20 cellular contexts compared by ENCODE assay signal in the genomic region with DNA sequence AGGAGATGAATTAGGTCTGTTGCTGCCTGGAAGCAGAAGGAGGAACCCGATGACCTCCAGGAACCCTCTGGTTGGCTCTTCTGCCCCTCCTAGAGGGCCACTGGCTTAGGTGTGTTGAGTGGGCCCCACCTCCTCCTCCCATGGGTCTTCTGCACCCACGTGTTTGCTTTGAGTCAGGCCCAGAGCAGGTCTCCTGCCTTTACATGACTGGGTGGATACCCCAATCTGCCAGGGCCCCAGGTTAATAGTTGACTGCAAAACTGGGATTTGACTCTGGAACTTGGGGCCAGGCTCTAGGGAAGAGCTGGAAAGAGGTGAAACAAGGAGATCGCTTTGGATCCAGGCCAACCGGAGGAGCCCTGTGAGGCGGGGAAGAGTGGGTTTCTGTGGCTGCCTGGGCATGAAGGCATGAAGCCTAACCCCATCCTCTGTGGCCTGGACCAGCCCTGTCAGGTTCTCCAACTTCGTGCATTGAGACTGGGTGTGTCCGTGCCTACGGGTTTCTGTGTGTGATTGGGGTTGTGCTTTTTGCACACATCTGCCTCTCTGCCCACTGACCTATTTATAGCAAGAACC. TPM values are rescaled to one million over a fixed set of nuclear protein-coding genes. Genes with fewer than 3 reads are reported as not detected.
DNase-seq lines count a peak whose midpoint lies in the region; ATAC-seq and FAIRE-seq lines count a peak whose summit lies in the region.
"Had no signal": no experiment of that assay in that cellular context is flagged by ENCODE, and none has a peak within 500 bp of the region (broad histone marks: within the 10 kb centered on the region; RNA-seq: fewer than 3 reads in every experiment).

No MANE protein-coding gene starts in this region.

- peak; percentile 78 for FAIRE-seq in GM18507 (lab: Jason Lieb, UNC)
- FAIRE-seq: colon had no signal

- H3K36me3 ChIP-seq in esophagus (ENCODE audit: control insufficient read depth in 2 of 2, insufficient read depth in 2 of 2, low read length in 1 of 2) (no peaks in the 10 kb centered on the region), skeletal muscle tissue (ENCODE audit: control insufficient read depth in 3 of 3, insufficient read depth in 3 of 3, low read length in 3 of 3) (peaks cover 21 to 50% (median 36%) of the 10 kb centered on the region in 3 donors)
- H3K36me3 ChIP-seq: BE2C had no signal

- H3K4me3 ChIP-seq in esophagus (ENCODE audit: low read depth in 1 of 2, low read length in 2 of 2) (no peak overlapping the region), skeletal muscle tissue (ENCODE audit: low read length in 3 of 3) (no peak overlapping the region)
- H3K4me3 ChIP-seq: GM23248, testis had no signal

- no peak for DNase-seq in GM18507 (ENCODE audit: extremely low spot score, insufficient read length, low read depth)
- DNase-seq in GM19240 (ENCODE audit: insufficient read length, low spot score) = no peak
- no peak for DNase-seq in activated T-cell treated with anti-CD3 and anti-CD28 coated beads for 4 hours
- no peak for DNase-seq in activated CD8-positive, alpha-beta memory T cell treated with anti-CD3 and anti-CD28 coated beads for 24 hours
- DNase-seq in NCI-H1694 treated with DMSO at 0.1 percent for 48 hours (lab: John Stamatoyannopoulos, UW) = no peak
- DNase-seq: activated CD8-positive, alpha-beta memory T cell treated with anti-CD3 and anti-CD28 coated beads, Interleukin-2, amount 10 ng/mL, durations not matched to agents 7 days and 5 days; activated gamma-delta T cell treated with Interleukin-2 at 50 U/mL for 16 hours; anterior cingulate cortex; BE2C; GM23248; hippocampal formation; naive B cell; testis had no signal

- H3K9me3 ChIP-seq in esophagus (ENCODE audit: control insufficient read depth in 2 of 2, insufficient read depth in 1 of 2, low read depth in 1 of 2, low read length in 1 of 2) = no peaks in the 10 kb centered on the region
- H3K9me3 ChIP-seq in skeletal muscle tissue (ENCODE audit: control insufficient read depth in 3 of 3, low read length in 3 of 3) = no peaks in the 10 kb centered on the region
- H3K9me3 ChIP-seq: BE2C, testis had no signal

- no peaks in the 10 kb centered on the region for H3K27me3 ChIP-seq in esophagus (ENCODE audit: control insufficient read depth in 1 of 2, insufficient read depth in 2 of 2, low read length in 2 of 2)
- H3K27me3 ChIP-seq in skeletal muscle tissue (ENCODE audit: control insufficient read depth in 3 of 3, insufficient read depth in 3 of 3, low read length in 3 of 3) = peaks cover 0 to 2% (median 0%) of the 10 kb centered on the region in 3 donors
- H3K27me3 ChIP-seq: BE2C, testis had no signal

- WGBS in esophagus, 2 donors = 46 to 58% methylated on average over 8 of the region's 8 CpGs

- H3K9ac ChIP-seq in skeletal muscle tissue (ENCODE audit: low read depth in 1 of 3, low read length in 3 of 3) = peak overlapping the region in 1 of 3 donors; percentile 8
- H3K9ac ChIP-seq: GM23248 had no signal

- H3K27ac ChIP-seq in esophagus (ENCODE audit: low read depth in 2 of 2, low read length in 1 of 2) (peak overlapping the region; percentile 91 to 99), skeletal muscle tissue (ENCODE audit: low read depth, low read length) (peak overlapping the region; percentile 28)
- H3K27ac ChIP-seq: GM23248, testis had no signal

- peak; percentile 43 for ATAC-seq in HG03175 (IDR thresholded peaks at IDR 0.05; ENCODE audit: unreplicated experiment)
- ATAC-seq: activated CD8-positive, alpha-beta memory T cell treated with anti-CD3 and anti-CD28 coated beads, Interleukin-2, amount 10 ng/mL, durations not matched to agents 7 days and 5 days; left lobe of liver had no signal

- H3K4me1 ChIP-seq in esophagus (ENCODE audit: control insufficient read depth in 2 of 2, insufficient read depth in 2 of 2, low read length in 1 of 2) (peaks cover 0 to 16% of the 10 kb centered on the region in 2 donors), skeletal muscle tissue (ENCODE audit: control insufficient read depth in 3 of 3, insufficient read depth in 3 of 3, low read length in 3 of 3) (peaks cover 0 to 12% (median 6%) of the 10 kb centered on the region in 3 donors)
- H3K4me1 ChIP-seq: BE2C, testis had no signal

RNA-seq across cellular contexts. Expression of a gene that starts 7.8 kb away (rescaled TPM):
- 100 to 1,000 TPM; 275 to 286 TPM for polyA plus RNA-seq in esophagus
- 3.1 TPM for total RNA-seq in skeletal muscle tissue
- total RNA-seq: activated CD8-positive, alpha-beta memory T cell treated with anti-CD3 and anti-CD28 coated beads, Interleukin-2, amount 10 ng/mL, durations not matched to agents 7 days and 5 days; GM23248; T-helper 1 cell treated with Interleukin-12 subunit alpha and Interleukin-12 subunit beta and Interleukin-4 antibody, amounts not matched to agents 30 ng/mL and 1 ng/mL, for 36 hours had no signal
- polyA plus RNA-seq: GM23248 had no signal

RNA-seq across cellular contexts. Expression of a gene that starts 14.6 kb away (rescaled TPM):
- under 1 TPM; 0.02 to 0.14 TPM for polyA plus RNA-seq in esophagus
- 251 TPM for total RNA-seq in skeletal muscle tissue
- total RNA-seq: activated CD8-positive, alpha-beta memory T cell treated with anti-CD3 and anti-CD28 coated beads, Interleukin-2, amount 10 ng/mL, durations not matched to agents 7 days and 5 days; GM23248; left lobe of liver; progenitor cell of endocrine pancreas had no signal

RNA-seq across cellular contexts. Expression of a gene that starts 29.4 kb away (rescaled TPM):
- 1 to 10 TPM; 7.1 to 7.5 TPM for polyA plus RNA-seq in esophagus
- total RNA-seq in skeletal muscle tissue = 89.2 TPM
- total RNA-seq: activated CD8-positive, alpha-beta memory T cell treated with anti-CD3 and anti-CD28 coated beads, Interleukin-2, amount 10 ng/mL, durations not matched to agents 7 days and 5 days; GM23248; T-helper 1 cell treated with Interleukin-12 subunit alpha and Interleukin-12 subunit beta and Interleukin-4 antibody, amounts not matched to agents 30 ng/mL and 1 ng/mL, for 36 hours had no signal
- polyA plus RNA-seq: GM23248 had no signal
